17 cellular contexts compared by ENCODE assay signal in genomic region chr20:43839793-43840199, GRCh38.
DNase-seq lines count a peak whose midpoint lies in the region; ATAC-seq and TF ChIP-seq lines count a peak whose summit lies in the region.
"Had no signal": no experiment of that assay in that cellular context is flagged by ENCODE, and none has a peak within 500 bp of the region (broad histone marks: within the 10 kb centered on the region; RNA-seq: fewer than 3 reads in every experiment).

No MANE protein-coding gene starts in this region.

- in situ Hi-C loops in GM13976 (cut with MboI; ENCODE audit: low sequenced_read_pairs, unreplicated experiment): loop anchor here (10.0 kb wide), 1 partner anchor 85 kb away; no protein-coding TSS in a partner anchor

- H3K27me3 Mint-ChIP-seq in activated CD8-positive, alpha-beta T cell treated with anti-CD3 and anti-CD28 coated beads for 36 hours: peaks cover 30% of the 10 kb centered on the region
- peaks cover 23% of the 10 kb centered on the region for H3K27me3 Mint-ChIP-seq in activated CD8-positive, alpha-beta T cell treated with anti-CD3 and anti-CD28 coated beads, Interleukin-2, amount 10 ng/mL, durations not matched to agents 7 days and 5 days (ENCODE audit: low read depth)
- H3K27me3 Mint-ChIP-seq in effector memory CD8-positive, alpha-beta T cell: peaks cover 1 to 71% of the 10 kb centered on the region in 2 donors
- H3K27me3 Mint-ChIP-seq in MCF 10A (ENCODE audit: insufficient read depth, unreplicated experiment): no peaks in the 10 kb centered on the region

- no peak overlapping the region for H3K4me3 Mint-ChIP-seq in activated CD8-positive, alpha-beta T cell treated with anti-CD3 and anti-CD28 coated beads for 36 hours
- no peak overlapping the region for H3K4me3 Mint-ChIP-seq in activated CD8-positive, alpha-beta T cell treated with anti-CD3 and anti-CD28 coated beads, Interleukin-2, amount 10 ng/mL, durations not matched to agents 7 days and 5 days
- H3K4me3 Mint-ChIP-seq in effector memory CD8-positive, alpha-beta T cell: peak overlapping the region; percentile 41 to 62
- no peak overlapping the region for H3K4me3 Mint-ChIP-seq in MCF 10A (ENCODE audit: unreplicated experiment)

- peak overlapping the region; percentile 71 for H3K27ac Mint-ChIP-seq in activated CD8-positive, alpha-beta T cell treated with anti-CD3 and anti-CD28 coated beads for 36 hours
- no peak overlapping the region for H3K27ac Mint-ChIP-seq in activated CD8-positive, alpha-beta T cell treated with anti-CD3 and anti-CD28 coated beads, Interleukin-2, amount 10 ng/mL, durations not matched to agents 7 days and 5 days
- peak overlapping the region in 1 of 2 donors; percentile 56 for H3K27ac Mint-ChIP-seq in effector memory CD8-positive, alpha-beta T cell
- no peak overlapping the region for H3K27ac Mint-ChIP-seq in MCF 10A (ENCODE audit: low read depth, unreplicated experiment)

- peak; percentile 35 for DNase-seq in activated CD8-positive, alpha-beta T cell treated with anti-CD3 and anti-CD28 coated beads for 36 hours
- no peak for DNase-seq in activated CD8-positive, alpha-beta T cell treated with anti-CD3 and anti-CD28 coated beads, Interleukin-2, amount 10 ng/mL, durations not matched to agents 7 days and 5 days
- DNase-seq in GM13976 (ENCODE audit: low spot score): peak; percentile 53
- DNase-seq in effector memory CD8-positive, alpha-beta T cell: no peak
- DNase-seq in AML-193 (lab: John Stamatoyannopoulos, UW): no peak
- DNase-seq in MCF 10A (ENCODE audit: unreplicated experiment): no peak
- DNase-seq in GOT3 (lab: John Stamatoyannopoulos, UW): no peak
- DNase-seq: activated effector memory CD4-positive, alpha-beta T cell treated with anti-CD3 and anti-CD28 coated beads, Interleukin-2, amount 50 U/mL, for 16 hours; aorta; cerebellar nuclear complex; DMS153; left ventricle myocardium inferior; mucosa of descending colon; NCI-H1436; thyroid gland had no signal

- no peak for TF ChIP-seq CTCF in activated CD8-positive, alpha-beta T cell treated with anti-CD3 and anti-CD28 coated beads for 36 hours (IDR thresholded peaks at IDR 0.05)
- no peak for TF ChIP-seq CTCF in GM13976 (IDR thresholded peaks at IDR 0.05; ENCODE audit: borderline replicate concordance, control extremely low read depth, extremely low read depth, insufficient read depth, missing control alignments)
- TF ChIP-seq CTCF in KMS-11 (conservative IDR thresholded peaks at IDR 0.05; ENCODE audit: low read depth, low read length): no peak
- TF ChIP-seq CTCF in MCF 10A (IDR thresholded peaks at IDR 0.05; ENCODE audit: unreplicated experiment): no peak

- POLR2A ChIA-PET in activated CD8-positive, alpha-beta T cell treated with anti-CD3 and anti-CD28 coated beads for 36 hours (lab: Charles Lee): interaction anchor here (1.3 to 1.4 kb wide), 2 partner anchors 88 to 90 kb away, joined by 3 to 4 read pairs; no protein-coding TSS in a partner anchor
- POLR2A ChIA-PET in activated CD8-positive, alpha-beta T cell treated with anti-CD3 and anti-CD28 coated beads, Interleukin-2, amount 10 ng/mL, durations not matched to agents 7 days and 5 days (lab: Charles Lee): interaction anchor here (0.6 to 2.9 kb wide), 7 partner anchors 9 to 144 kb away, joined by 3 to 25 read pairs (median 3); no protein-coding TSS in a partner anchor
- POLR2A ChIA-PET in MCF 10A (lab: Yijun Ruan, JAX): interaction anchor here (0.6 kb wide), 1 partner anchor 60 kb away, joined by 3 read pairs; no protein-coding TSS in a partner anchor

- H4K20me1 ChIP-seq in KMS-11 (ENCODE audit: insufficient read depth): no peaks in the 10 kb centered on the region

- H3K9me3 Mint-ChIP-seq in activated CD8-positive, alpha-beta T cell treated with anti-CD3 and anti-CD28 coated beads for 36 hours: no peaks in the 10 kb centered on the region
- no peaks in the 10 kb centered on the region for H3K9me3 Mint-ChIP-seq in activated CD8-positive, alpha-beta T cell treated with anti-CD3 and anti-CD28 coated beads, Interleukin-2, amount 10 ng/mL, durations not matched to agents 7 days and 5 days (ENCODE audit: insufficient read depth)
- H3K9me3 Mint-ChIP-seq in effector memory CD8-positive, alpha-beta T cell: no peaks in the 10 kb centered on the region
- no peaks in the 10 kb centered on the region for H3K9me3 Mint-ChIP-seq in MCF 10A (ENCODE audit: unreplicated experiment)

- H3K36me3 Mint-ChIP-seq in activated CD8-positive, alpha-beta T cell treated with anti-CD3 and anti-CD28 coated beads for 36 hours (ENCODE audit: low read depth): no peaks in the 10 kb centered on the region
- no peaks in the 10 kb centered on the region for H3K36me3 Mint-ChIP-seq in activated CD8-positive, alpha-beta T cell treated with anti-CD3 and anti-CD28 coated beads, Interleukin-2, amount 10 ng/mL, durations not matched to agents 7 days and 5 days (ENCODE audit: low read depth)
- H3K36me3 Mint-ChIP-seq in effector memory CD8-positive, alpha-beta T cell (ENCODE audit: insufficient read depth): no peaks in the 10 kb centered on the region
- H3K36me3 Mint-ChIP-seq in MCF 10A (ENCODE audit: insufficient read depth, unreplicated experiment): no peaks in the 10 kb centered on the region

- BruUV-seq in MCF 10A (replicated peaks; lab: Mats Ljungman, UMichigan): no TSS peak

- CTCF ChIA-PET in activated CD8-positive, alpha-beta T cell treated with anti-CD3 and anti-CD28 coated beads for 36 hours (lab: Charles Lee): interaction anchor here (1.0 to 2.1 kb wide), 11 partner anchors 9 to 350 kb away, joined by 3 to 28 read pairs (median 4); no protein-coding TSS in a partner anchor
- CTCF ChIA-PET in activated CD8-positive, alpha-beta T cell treated with anti-CD3 and anti-CD28 coated beads, Interleukin-2, amount 10 ng/mL, durations not matched to agents 7 days and 5 days (lab: Charles Lee): interaction anchor here (0.6 to 2.8 kb wide), 19 partner anchors 10 to 391 kb away, joined by 3 to 52 read pairs (median 4); partner anchors contain the start of gene GTSF1L
- CTCF ChIA-PET in MCF 10A (lab: Yijun Ruan, JAX): interaction anchor here (0.7 to 2.7 kb wide), 10 partner anchors 10 to 649 kb away, joined by 3 to 14 read pairs (median 4); no protein-coding TSS in a partner anchor

- no peak overlapping the region for H2AFZ ChIP-seq in KMS-11 (ENCODE audit: low read depth)

- H3K36me3 ChIP-seq in KMS-11 (ENCODE audit: insufficient read depth): no peaks in the 10 kb centered on the region
- H3K36me3 ChIP-seq: left ventricle myocardium inferior, neutrophil, thyroid gland had no signal

- peaks cover 37% of the 10 kb centered on the region for H3K4me1 Mint-ChIP-seq in activated CD8-positive, alpha-beta T cell treated with anti-CD3 and anti-CD28 coated beads for 36 hours (ENCODE audit: low read depth)
- H3K4me1 Mint-ChIP-seq in activated CD8-positive, alpha-beta T cell treated with anti-CD3 and anti-CD28 coated beads, Interleukin-2, amount 10 ng/mL, durations not matched to agents 7 days and 5 days (ENCODE audit: low read depth): peaks cover 48% of the 10 kb centered on the region
- H3K4me1 Mint-ChIP-seq in effector memory CD8-positive, alpha-beta T cell (ENCODE audit: low read depth in 2 of 2): peaks cover 31 to 39% of the 10 kb centered on the region in 2 donors
- H3K4me1 Mint-ChIP-seq in MCF 10A (ENCODE audit: insufficient read depth, unreplicated experiment): peaks cover 13% of the 10 kb centered on the region

- no peak overlapping the region for H3K9ac ChIP-seq in KMS-11

- H3K27ac ChIP-seq in KMS-11: no peak overlapping the region
- H3K27ac ChIP-seq: left ventricle myocardium inferior, neutrophil, thyroid gland had no signal

- ATAC-seq in activated CD8-positive, alpha-beta T cell treated with anti-CD3 and anti-CD28 coated beads for 36 hours: peak; percentile 66
- no peak for ATAC-seq in activated CD8-positive, alpha-beta T cell treated with anti-CD3 and anti-CD28 coated beads, Interleukin-2, amount 10 ng/mL, durations not matched to agents 7 days and 5 days
- ATAC-seq in effector memory CD8-positive, alpha-beta T cell (replicated peaks): no peak
- ATAC-seq: mucosa of descending colon had no signal

- no peaks in the 10 kb centered on the region for H3K79me2 ChIP-seq in KMS-11 (ENCODE audit: insufficient read depth, low read depth)

- H3K27me3 ChIP-seq in KMS-11 (ENCODE audit: insufficient read depth, low read depth): no peaks in the 10 kb centered on the region
- H3K27me3 ChIP-seq: thyroid gland had no signal

- intact Hi-C loops in activated CD8-positive, alpha-beta T cell treated with anti-CD3 and anti-CD28 coated beads for 36 hours (cut with micrococcal nuclease): loop anchor here (2.0 to 10.0 kb wide), 2 partner anchors 89 to 245 kb away; no protein-coding TSS in a partner anchor
- intact Hi-C loops in MCF 10A (cut with micrococcal nuclease): loop anchor here (10.0 kb wide), 2 partner anchors 85 to 95 kb away; no protein-coding TSS in a partner anchor

- H3K4me3 ChIP-seq in KMS-11 (IDR thresholded peaks at IDR 0.05; ENCODE audit: insufficient read depth, low read depth, low read length): no peak overlapping the region
- H3K4me3 ChIP-seq: left ventricle myocardium inferior, mucosa of descending colon, thyroid gland had no signal

- peaks cover 65% of the 10 kb centered on the region for H3K4me1 ChIP-seq in KMS-11 (ENCODE audit: low read depth, poor library complexity, severe bottlenecking)
- H3K4me1 ChIP-seq: thyroid gland had no signal

- H3K4me2 ChIP-seq in KMS-11: 0 out of 2 replicates have a peak overlapping the region, but pooled peaks have one; percentile 2

Comparison
In these comparisons a context has a peak if more than half of its experiments do, and no peak if none do; other contexts are left out.
1. DNase-seq: peak in activated CD8-positive, alpha-beta T cell treated with anti-CD3 and anti-CD28 coated beads for 36 hours (single experiment) and GM13976 (single experiment); none in activated CD8-positive, alpha-beta T cell treated with anti-CD3 and anti-CD28 coated beads, Interleukin-2, amount 10 ng/mL, durations not matched to agents 7 days and 5 days (single experiment), effector memory CD8-positive, alpha-beta T cell (0 of 3), AML-193 (0 of 2), MCF 10A (single experiment) and GOT3 (single experiment).
2. H3K4me3 Mint-ChIP-seq: peak in effector memory CD8-positive, alpha-beta T cell (2 of 2); none in activated CD8-positive, alpha-beta T cell treated with anti-CD3 and anti-CD28 coated beads for 36 hours (single experiment), activated CD8-positive, alpha-beta T cell treated with anti-CD3 and anti-CD28 coated beads, Interleukin-2, amount 10 ng/mL, durations not matched to agents 7 days and 5 days (single experiment) and MCF 10A (single experiment).